8 cellular contexts compared by ENCODE assay signal in the genomic region with DNA sequence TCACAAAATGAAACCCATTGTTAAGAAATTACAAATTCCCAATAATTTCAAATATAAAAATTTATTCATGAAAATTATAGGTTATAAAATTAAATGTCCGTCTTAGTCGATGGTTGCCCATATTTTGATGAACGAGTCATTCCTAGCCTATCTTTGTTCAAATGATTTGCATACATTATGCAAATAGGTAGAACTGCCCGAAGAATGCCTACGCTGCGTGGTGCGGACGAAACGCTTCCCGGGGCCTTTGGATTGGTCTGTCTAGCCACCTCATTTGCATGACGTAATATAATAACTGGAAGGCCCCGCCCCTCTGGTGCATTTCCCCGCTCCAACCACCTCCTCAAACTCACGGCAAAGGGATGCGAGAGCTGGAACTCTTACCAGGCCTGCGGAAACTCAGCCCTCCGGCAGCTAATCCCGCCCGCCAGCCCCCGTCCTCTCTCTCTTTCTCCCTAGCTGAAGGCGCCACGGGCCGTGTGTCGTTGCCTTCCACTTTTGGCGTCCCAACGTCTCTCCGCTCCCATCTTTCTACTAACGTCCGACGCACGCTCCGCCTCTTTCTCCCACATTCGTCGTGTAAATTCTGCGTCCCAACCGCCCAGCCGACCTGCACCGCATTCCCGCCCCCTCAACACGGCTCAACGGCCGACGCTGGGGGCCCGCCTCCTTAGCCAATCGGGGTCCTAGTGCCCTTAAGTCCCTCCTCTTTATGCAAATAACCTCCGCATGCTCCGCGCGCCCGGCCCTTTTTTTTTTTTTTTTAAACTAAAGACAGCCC. TPM values are rescaled to one million over a fixed set of nuclear protein-coding genes. Genes with fewer than 3 reads are reported as not detected.
DNase-seq lines count a peak whose midpoint lies in the region; ATAC-seq, FAIRE-seq and TF ChIP-seq lines count a peak whose summit lies in the region.

No MANE protein-coding gene starts in this region.

- no peaks in the 10 kb centered on the region for H3K27me3 ChIP-seq in bronchial epithelial cell (ENCODE audit: control insufficient read depth, insufficient read depth, low read length)

- peaks cover 13% of the 10 kb centered on the region for H3K36me3 ChIP-seq in bronchial epithelial cell (ENCODE audit: control insufficient read depth, insufficient read depth, low read length)

- peak overlapping the region; percentile 68 to 99 (median 97) for H3K27ac ChIP-seq in skin epidermis

- ATAC-seq in GM18909 (IDR thresholded peaks at IDR 0.05; ENCODE audit: poor library complexity, unreplicated experiment) (peak; percentile 82), HG03159 (IDR thresholded peaks at IDR 0.05; ENCODE audit: unreplicated experiment) (peak; percentile 78)

- peak; percentile 99 for DNase-seq in AG08395 (ENCODE audit: low spot score)
- peak; percentile 99 for DNase-seq in NCI-H2227 (lab: John Stamatoyannopoulos, UW; ENCODE audit: unreplicated experiment)
- DNase-seq in bronchial epithelial cell (ENCODE audit: low read depth), result peak; percentile 95
- DNase-seq in iPS-NIHi11 (ENCODE audit: low spot score), result peak; percentile 91

- FAIRE-seq in bronchial epithelial cell (lab: Jason Lieb, UNC), result no peak

- H3K4me3 ChIP-seq in WI38 (ENCODE audit: low read depth, low read length) (peak overlapping the region; percentile 96), bronchial epithelial cell (ENCODE audit: low read depth, low read length) (peak overlapping the region; percentile 73), skin epidermis (peak overlapping the region; percentile 76 to 96 (median 82))

- no peak for TF ChIP-seq CTCF in WI38 (IDR thresholded peaks at IDR 0.05; ENCODE audit: low read depth, low read length)
- no peak for TF ChIP-seq CTCF in bronchial epithelial cell (IDR thresholded peaks at IDR 0.05; ENCODE audit: insufficient read depth, low read length, severe bottlenecking)

RNA-seq across cellular contexts. Expression of a gene that starts 0.5 kb away (rescaled TPM):
- 21.1 and 24.7 TPM in 2 replicates for total RNA-seq in bronchial epithelial cell

RNA-seq across cellular contexts. Expression of a gene that starts 5.0 kb away (rescaled TPM):
- total RNA-seq in bronchial epithelial cell, result not detected in 2 replicates

RNA-seq across cellular contexts. Expression of a gene that starts 27.2 kb away (rescaled TPM):
- not detected in 2 replicates for total RNA-seq in bronchial epithelial cell

RNA-seq across cellular contexts. Expression of a gene that starts 32.5 kb away (rescaled TPM):
- total RNA-seq in bronchial epithelial cell, result 71.1 and 84.1 TPM in 2 replicates

RNA-seq across cellular contexts. Expression of a gene that starts 33.9 kb away (rescaled TPM):
- not detected in 2 replicates for total RNA-seq in bronchial epithelial cell

Comparison
In these comparisons a context has a peak if more than half of its experiments do, and no peak if none do; other contexts are left out.
1. Peak in every context shown above with its lines: DNase-seq, ATAC-seq, H3K4me3 ChIP-seq and H3K27ac ChIP-seq.